ENCODE assay signal across 9 cellular contexts in the genomic region with DNA sequence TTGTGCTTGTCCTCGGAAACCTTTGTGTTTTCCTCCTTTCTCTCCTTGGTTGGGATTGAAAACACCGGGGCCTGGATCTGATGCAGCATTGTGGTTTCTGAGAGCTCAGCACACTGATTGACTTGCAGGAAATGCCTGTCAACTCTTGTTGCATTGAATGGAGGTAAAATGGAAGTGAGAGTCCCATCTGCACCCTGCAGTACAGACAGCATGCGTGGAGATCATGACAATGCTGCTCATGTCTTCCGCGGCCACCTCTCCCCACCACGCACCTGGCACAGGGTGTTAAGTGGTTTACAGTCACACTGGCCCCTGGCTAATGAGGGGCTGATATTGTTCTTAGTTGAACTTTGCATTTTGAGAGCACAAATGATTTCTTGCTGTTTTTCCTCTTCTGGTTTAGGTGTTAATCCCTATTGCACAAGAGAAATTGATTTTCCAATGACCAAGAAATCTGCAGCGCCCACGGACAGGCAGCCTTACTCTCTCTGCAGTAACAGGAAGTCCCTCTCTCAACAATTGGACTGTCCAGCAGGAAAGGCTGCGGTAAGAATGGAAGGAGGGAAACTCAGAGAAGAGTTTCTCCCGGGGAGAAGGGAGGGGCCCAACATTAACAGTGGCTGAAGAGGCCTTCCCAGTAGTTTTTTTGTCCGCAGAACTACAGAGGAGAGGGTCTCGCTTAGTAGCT. TPM values are rescaled to one million over a fixed set of nuclear protein-coding genes. Genes with fewer than 3 reads are reported as not detected.
A peak's percentile ranks its signal among the peaks of the same experiment; 100 is the strongest.
DNase-seq lines count a peak whose midpoint lies in the region; ATAC-seq and TF ChIP-seq lines count a peak whose summit lies in the region.
"Had no signal": no experiment of that assay in that cellular context is flagged by ENCODE, and none has a peak within 500 bp of the region (broad histone marks: within the 10 kb centered on the region; RNA-seq: fewer than 3 reads in every experiment).

No MANE protein-coding gene starts in this region.

- no peaks in the 10 kb centered on the region for H3K36me3 ChIP-seq in KMS-11 (ENCODE audit: insufficient read depth)
- no peaks in the 10 kb centered on the region for H3K36me3 ChIP-seq in endodermal cell (ENCODE audit: control insufficient read depth, insufficient read depth, low read length)
- peaks cover 0 to 6% (median 0%) of the 10 kb centered on the region in 3 donors for H3K36me3 ChIP-seq in tibial artery

- no peak overlapping the region for H3K4me3 ChIP-seq in KMS-11 (IDR thresholded peaks at IDR 0.05; ENCODE audit: insufficient read depth, low read depth, low read length)
- no peak overlapping the region for H3K4me3 ChIP-seq in endodermal cell (ENCODE audit: low read length)
- H3K4me3 ChIP-seq in tibial artery: no peak overlapping the region

- no peaks in the 10 kb centered on the region for H3K9me3 ChIP-seq in endodermal cell (ENCODE audit: control insufficient read depth, low read length)
- no peaks in the 10 kb centered on the region for H3K9me3 ChIP-seq in tibial artery
- H3K9me3 ChIP-seq: stomach had no signal

- peaks cover 5% of the 10 kb centered on the region for H3K27me3 Mint-ChIP-seq in activated CD4-positive, alpha-beta T cell treated with anti-CD3 and anti-CD28 coated beads, Interleukin-2, amount 10 ng/mL, durations not matched to agents 24 days and 14 days
- H3K27me3 Mint-ChIP-seq in endodermal cell (ENCODE audit: insufficient read depth): no peaks in the 10 kb centered on the region
- H3K27me3 Mint-ChIP-seq in WTC11 (ENCODE audit: low read depth): no peaks in the 10 kb centered on the region

- H3K27ac ChIP-seq in KMS-11: peak overlapping the region; percentile 64
- H3K27ac ChIP-seq in endodermal cell (ENCODE audit: low read depth, low read length): no peak overlapping the region
- H3K27ac ChIP-seq in tibial artery: no peak overlapping the region
- H3K27ac ChIP-seq: stomach had no signal

- H3K9ac ChIP-seq in KMS-11: peak overlapping the region; percentile 72; the same call in 1 of the 2 replicates
- H3K9ac ChIP-seq in endodermal cell (ENCODE audit: extremely low read depth, low read length, poor library complexity, severe bottlenecking): no peak overlapping the region

- intact Hi-C loops in activated CD4-positive, alpha-beta T cell treated with anti-CD3 and anti-CD28 coated beads, Interleukin-2, amount 10 ng/mL, durations not matched to agents 24 days and 14 days (cut with micrococcal nuclease): loop anchor here (5.0 to 10.0 kb wide), 2 partner anchors 779 to 808 kb away; a partner anchor contains a TSS
- intact Hi-C loops in tibial artery (cut with DNase I; ENCODE audit: low total_unique reads): loop anchor here (5.0 kb wide), 2 partner anchors 113 to 158 kb away; no protein-coding TSS in a partner anchor

- H3K4me3 Mint-ChIP-seq in activated CD4-positive, alpha-beta T cell treated with anti-CD3 and anti-CD28 coated beads, Interleukin-2, amount 10 ng/mL, durations not matched to agents 24 days and 14 days: peak overlapping the region; percentile 64
- H3K4me3 Mint-ChIP-seq in endodermal cell (peak overlapping the region; percentile 42), WTC11 (no peak overlapping the region)
- peak overlapping the region; percentile 59 for H3K4me3 Mint-ChIP-seq in stimulated activated effector memory CD8-positive, alpha-beta T cell treated with anti-CD3 and anti-CD28 coated beads, Interleukin-12 subunit alpha, Interleukin-12 subunit beta, amount 100 ng/mL, for 72 hours

- no peaks in the 10 kb centered on the region for H4K20me1 ChIP-seq in KMS-11 (ENCODE audit: insufficient read depth)

- H3K9me3 Mint-ChIP-seq in activated CD4-positive, alpha-beta T cell treated with anti-CD3 and anti-CD28 coated beads, Interleukin-2, amount 10 ng/mL, durations not matched to agents 24 days and 14 days: no peaks in the 10 kb centered on the region
- no peaks in the 10 kb centered on the region for H3K9me3 Mint-ChIP-seq in endodermal cell
- no peaks in the 10 kb centered on the region for H3K9me3 Mint-ChIP-seq in stimulated activated effector memory CD8-positive, alpha-beta T cell treated with anti-CD3 and anti-CD28 coated beads, Interleukin-12 subunit alpha, Interleukin-12 subunit beta, amount 100 ng/mL, for 72 hours
- H3K9me3 Mint-ChIP-seq in WTC11: no peaks in the 10 kb centered on the region

- no peaks in the 10 kb centered on the region for H3K79me2 ChIP-seq in KMS-11 (ENCODE audit: insufficient read depth, low read depth)

- peak overlapping the region; percentile 88 for H3K4me2 ChIP-seq in KMS-11

- peaks cover 22% of the 10 kb centered on the region for H3K4me1 Mint-ChIP-seq in activated CD4-positive, alpha-beta T cell treated with anti-CD3 and anti-CD28 coated beads, Interleukin-2, amount 10 ng/mL, durations not matched to agents 24 days and 14 days
- H3K4me1 Mint-ChIP-seq in endodermal cell (peaks cover 13% of the 10 kb centered on the region), WTC11 (peaks cover 13% of the 10 kb centered on the region)
- peaks cover 19% of the 10 kb centered on the region for H3K4me1 Mint-ChIP-seq in stimulated activated effector memory CD8-positive, alpha-beta T cell treated with anti-CD3 and anti-CD28 coated beads, Interleukin-12 subunit alpha, Interleukin-12 subunit beta, amount 100 ng/mL, for 72 hours

- POLR2A ChIA-PET in WTC11 (lab: Charles Lee): no interaction called here

- no peak for ATAC-seq in stimulated activated effector memory CD8-positive, alpha-beta T cell treated with anti-CD3 and anti-CD28 coated beads, Interleukin-12 subunit alpha, Interleukin-12 subunit beta, amount 100 ng/mL, for 72 hours
- ATAC-seq in WTC11: no peak

- TF ChIP-seq CTCF in KMS-11 (conservative IDR thresholded peaks at IDR 0.05; ENCODE audit: low read depth, low read length) (no peak), endodermal cell (conservative IDR thresholded peaks at IDR 0.05) (no peak), tibial artery (IDR thresholded peaks at IDR 0.05) (no peak), WTC11 (IDR thresholded peaks at IDR 0.05) (no peak)

- H3K27ac Mint-ChIP-seq in activated CD4-positive, alpha-beta T cell treated with anti-CD3 and anti-CD28 coated beads, Interleukin-2, amount 10 ng/mL, durations not matched to agents 24 days and 14 days: peak overlapping the region; percentile 64
- no peak overlapping the region for H3K27ac Mint-ChIP-seq in endodermal cell
- peak overlapping the region; percentile 41 for H3K27ac Mint-ChIP-seq in stimulated activated effector memory CD8-positive, alpha-beta T cell treated with anti-CD3 and anti-CD28 coated beads, Interleukin-12 subunit alpha, Interleukin-12 subunit beta, amount 100 ng/mL, for 72 hours
- no peak overlapping the region for H3K27ac Mint-ChIP-seq in WTC11

- peak; percentile 66 for DNase-seq in activated CD4-positive, alpha-beta T cell treated with anti-CD3 and anti-CD28 coated beads, Interleukin-2, amount 10 ng/mL, durations not matched to agents 24 days and 14 days
- no peak for DNase-seq in activated CD4-positive, alpha-beta T cell treated with anti-CD3 and anti-CD28 coated beads for 4 hours
- DNase-seq in endodermal cell (no peak), tibial artery (no peak), WTC11 (ENCODE audit: low spot score) (no peak), kidney tubule cell (ENCODE audit: low spot score) (no peak)
- no peak for DNase-seq in stimulated activated effector memory CD8-positive, alpha-beta T cell treated with anti-CD3 and anti-CD28 coated beads, Interleukin-12 subunit alpha, Interleukin-12 subunit beta, amount 100 ng/mL, for 72 hours (ENCODE audit: low spot score in 2 of 2)

- 76% methylated on average over 6 to 12 of the region's 12 CpGs for WGBS in endodermal cell (ENCODE audit: insufficient coverage in 1 of 2, insufficient read length in 1 of 2), 2 experiments

- H2AFZ ChIP-seq in KMS-11 (ENCODE audit: low read depth): peak overlapping the region; percentile 97

- H3K27me3 ChIP-seq in KMS-11 (ENCODE audit: insufficient read depth, low read depth) (no peaks in the 10 kb centered on the region), endodermal cell (ENCODE audit: control insufficient read depth, insufficient read depth, low read length, poor library complexity, severe bottlenecking) (no peaks in the 10 kb centered on the region), tibial artery (no peaks in the 10 kb centered on the region)

- CTCF ChIA-PET in WTC11 (lab: Charles Lee): interaction anchor here (0.7 to 4.9 kb wide), 110 partner anchors 8 to 919 kb away, joined by 3 to 238 read pairs (median 6); a partner anchor contains a TSS

- no peaks in the 10 kb centered on the region for H3K36me3 Mint-ChIP-seq in activated CD4-positive, alpha-beta T cell treated with anti-CD3 and anti-CD28 coated beads, Interleukin-2, amount 10 ng/mL, durations not matched to agents 24 days and 14 days (ENCODE audit: low read depth)
- H3K36me3 Mint-ChIP-seq in endodermal cell (ENCODE audit: low read depth) (no peaks in the 10 kb centered on the region), WTC11 (no peaks in the 10 kb centered on the region)
- H3K36me3 Mint-ChIP-seq in stimulated activated effector memory CD8-positive, alpha-beta T cell treated with anti-CD3 and anti-CD28 coated beads, Interleukin-12 subunit alpha, Interleukin-12 subunit beta, amount 100 ng/mL, for 72 hours: no peaks in the 10 kb centered on the region

- H3K4me1 ChIP-seq in KMS-11 (ENCODE audit: low read depth, poor library complexity, severe bottlenecking) (peaks cover 18% of the 10 kb centered on the region), endodermal cell (ENCODE audit: control insufficient read depth, insufficient read depth, low read length) (no peaks in the 10 kb centered on the region), tibial artery (peaks cover 0 to 11% (median 9%) of the 10 kb centered on the region in 4 donors)

TF ChIP-seq in WTC11, 78 proteins besides CTCF, POLR2A, EP300 and RAD21 (continues in another document):
- TF ChIP-seq ZNF317 (CRISPR knock-in tag; IDR thresholded peaks at IDR 0.05; ENCODE audit: borderline replicate concordance, low read depth) (no peak), CBFB (CRISPR knock-in tag; IDR thresholded peaks at IDR 0.05; ENCODE audit: low read depth) (no peak)
- TF ChIP-seq, protein P1, sequence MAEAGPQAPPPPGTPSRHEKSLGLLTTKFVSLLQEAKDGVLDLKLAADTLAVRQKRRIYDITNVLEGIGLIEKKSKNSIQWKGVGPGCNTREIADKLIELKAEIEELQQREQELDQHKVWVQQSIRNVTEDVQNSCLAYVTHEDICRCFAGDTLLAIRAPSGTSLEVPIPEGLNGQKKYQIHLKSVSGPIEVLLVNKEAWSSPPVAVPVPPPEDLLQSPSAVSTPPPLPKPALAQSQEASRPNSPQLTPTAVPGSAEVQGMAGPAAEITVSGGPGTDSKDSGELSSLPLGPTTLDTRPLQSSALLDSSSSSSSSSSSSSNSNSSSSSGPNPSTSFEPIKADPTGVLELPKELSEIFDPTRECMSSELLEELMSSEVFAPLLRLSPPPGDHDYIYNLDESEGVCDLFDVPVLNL (CRISPR knock-in tag; IDR thresholded peaks at IDR 0.05; ENCODE audit: borderline replicate concordance, low read depth): no peak

RNA-seq across cellular contexts. Expression of a gene that starts 58.5 kb away (rescaled TPM):
- total RNA-seq in activated CD4-positive, alpha-beta T cell treated with anti-CD3 and anti-CD28 coated beads, Interleukin-2, amount 10 ng/mL, durations not matched to agents 24 days and 14 days: 4.6 and 5.8 TPM in 2 replicates
- total RNA-seq in endodermal cell: 1 to 10 TPM; 2.0 to 5.4 TPM
- 5.0 TPM for polyA plus RNA-seq in endodermal cell (2013, experiment 1 of 2)
- polyA plus RNA-seq in endodermal cell (2013, experiment 2 of 2): 5.5 TPM
- 6.3 to 7.2 TPM (median 6.8 TPM) in 3 replicates for total RNA-seq in WTC11 (2021)

Comparison
In these comparisons a context has a peak if more than half of its experiments do, and no peak if none do; other contexts are left out.
1. H3K27ac Mint-ChIP-seq: peak in activated CD4-positive, alpha-beta T cell treated with anti-CD3 and anti-CD28 coated beads, Interleukin-2, amount 10 ng/mL, durations not matched to agents 24 days and 14 days (single experiment) and stimulated activated effector memory CD8-positive, alpha-beta T cell treated with anti-CD3 and anti-CD28 coated beads, Interleukin-12 subunit alpha, Interleukin-12 subunit beta, amount 100 ng/mL, for 72 hours (single experiment); none in endodermal cell (single experiment) and WTC11 (single experiment).